Comparison of ENCODE assay signal across 10 cellular contexts in genomic region chr5:160083012-160083436, GRCh38. TPM values are rescaled to one million over a fixed set of nuclear protein-coding genes. Genes with fewer than 3 reads are reported as not detected.
DNase-seq lines count a peak whose midpoint lies in the region; ATAC-seq and TF ChIP-seq lines count a peak whose summit lies in the region.
"Had no signal": no experiment of that assay in that cellular context is flagged by ENCODE, and none has a peak within 500 bp of the region (broad histone marks: within the 10 kb centered on the region; RNA-seq: fewer than 3 reads in every experiment).

No MANE protein-coding gene starts in this region.

- H3K4me3 ChIP-seq in BJ (ENCODE audit: low read depth, low read length) (no peak overlapping the region), PC-3 (ENCODE audit: low read length) (0 out of 2 replicates have a peak overlapping the region, but pooled peaks have one; percentile 18)

- H3K27me3 Mint-ChIP-seq in nephron (ENCODE audit: low read depth) = no peaks in the 10 kb centered on the region

- BruUV-seq in PC-3 (replicated peaks; lab: Mats Ljungman, UMichigan) = no TSS peak

- no peaks in the 10 kb centered on the region for H3K9me2 ChIP-seq in PC-3 (replicated peaks; ENCODE audit: low read length)

- POLR2A ChIA-PET in BJ (lab: Charles Lee) = no interaction called here
- POLR2A ChIA-PET in PC-3 (lab: Charles Lee; ENCODE audit: unreplicated experiment) = interaction anchor here (0.6 kb wide), 1 partner anchor 471 kb away, joined by 3 read pairs; no protein-coding TSS in a partner anchor

- H3K27ac Mint-ChIP-seq in nephron = peak overlapping the region; percentile 55 to 81 (median 73)

- no peak overlapping the region for H3K9ac ChIP-seq in PC-3 (ENCODE audit: low read length)

- peak overlapping the region; percentile 6; the same call in 1 of the 2 replicates for H3K27ac ChIP-seq in PC-3 (ENCODE audit: low read length)

- H3K4me3 Mint-ChIP-seq in nephron = no peak overlapping the region

- no peaks in the 10 kb centered on the region for H3K9me3 ChIP-seq in PC-3 (ENCODE audit: low read length)

- peak overlapping the region; percentile 36 for H2AFZ ChIP-seq in PC-3 (ENCODE audit: low read length)

- ATAC-seq in PC-3 (peak; percentile 75), GM21528 (IDR thresholded peaks at IDR 0.05; ENCODE audit: low FRiP score, unreplicated experiment) (no peak), HG03442 (IDR thresholded peaks at IDR 0.05; ENCODE audit: unreplicated experiment) (no peak)

- CTCF ChIA-PET in BJ (lab: Yijun Ruan, JAX) = interaction anchor here (2.1 kb wide), 1 partner anchor 262 kb away, joined by 9 read pairs; no protein-coding TSS in a partner anchor
- CTCF ChIA-PET in PC-3 (lab: Charles Lee) = interaction anchor here (1.4 kb wide), 1 partner anchor 308 kb away, joined by 4 read pairs; no protein-coding TSS in a partner anchor

- no peaks in the 10 kb centered on the region for H3F3A ChIP-seq in PC-3 (ENCODE audit: low read length, unreplicated experiment)

- TF ChIP-seq CTCF in BJ (IDR thresholded peaks at IDR 0.05; ENCODE audit: insufficient read depth, low read depth, low read length) = no peak
- TF ChIP-seq CTCF in PC-3 (conservative IDR thresholded peaks at IDR 0.05; ENCODE audit: low read depth, low read length) = no peak
- no peak for TF ChIP-seq CTCF in nephron (IDR thresholded peaks at IDR 0.05; ENCODE audit: unreplicated experiment in 3 of 3)

- H3K4me1 ChIP-seq in PC-3 (ENCODE audit: insufficient read depth, low read length) = peaks cover 25% of the 10 kb centered on the region

- no peaks in the 10 kb centered on the region for H3K79me2 ChIP-seq in PC-3 (ENCODE audit: low read length)

- H4K20me1 ChIP-seq in PC-3 (ENCODE audit: low read length) = no peaks in the 10 kb centered on the region

- H3K9me3 Mint-ChIP-seq in nephron = no peaks in the 10 kb centered on the region

- intact Hi-C loops in PC-3 (cut with micrococcal nuclease) = loop anchor here (1.0 to 5.0 kb wide), 2 partner anchors 36 to 61 kb away; partner anchors contain the start of gene PWWP2A

- no peaks in the 10 kb centered on the region for H3K27me3 ChIP-seq in BJ (ENCODE audit: control insufficient read depth, insufficient read depth, low read length)
- H3K27me3 ChIP-seq in PC-3 (ENCODE audit: low read length) = no peaks in the 10 kb centered on the region

- peak; percentile 49 for DNase-seq in BJ (ENCODE audit: low read depth)
- peak; percentile 77 for DNase-seq in PC-3
- peak; percentile 54 to 65 for DNase-seq in dermis microvascular lymphatic vessel endothelial cell (ENCODE audit: low read depth in 2 of 2)
- no peak for DNase-seq in cortex of kidney (lab: John Stamatoyannopoulos, UW)
- no peak for DNase-seq in activated naive CD4-positive, alpha-beta T cell treated with anti-CD3 and anti-CD28 coated beads, Interleukin-2, amount 50 U/mL, for 16 hours
- DNase-seq: caudate nucleus, NCI-H2029 treated with DMSO at 0.1 percent for 48 hours had no signal

- peaks cover 13% of the 10 kb centered on the region for H3K4me1 Mint-ChIP-seq in nephron

- H3K36me3 ChIP-seq in BJ (ENCODE audit: control insufficient read depth, insufficient read depth, low read length) (no peaks in the 10 kb centered on the region), PC-3 (ENCODE audit: low read depth, low read length) (no peaks in the 10 kb centered on the region)

- peak overlapping the region; percentile 61 for H3K4me2 ChIP-seq in PC-3 (ENCODE audit: low read length)

- peaks cover 14% of the 10 kb centered on the region for H3K36me3 Mint-ChIP-seq in nephron (ENCODE audit: low read depth)

RNA-seq across cellular contexts. Expression of gene PWWP2A, which starts 36.2 kb away (rescaled TPM):
- polyA plus RNA-seq in BJ (2011; rRNA removed) = 8.7 and 10.6 TPM in 2 replicates
- 8.4 and 8.7 TPM in 2 replicates for polyA minus RNA-seq in BJ (2011; rRNA and poly(A)+ RNA removed)
- total RNA-seq in PC-3 (2014; rRNA removed) = 14.2 and 15.3 TPM in 2 replicates
- total RNA-seq in dermis microvascular lymphatic vessel endothelial cell = 9.0 and 12.1 TPM in 2 replicates

Comparison
In these comparisons a context has a peak if more than half of its experiments do, and no peak if none do; other contexts are left out.
1. DNase-seq: peak in BJ (single experiment), PC-3 (single experiment) and dermis microvascular lymphatic vessel endothelial cell (2 of 2); none in cortex of kidney (single experiment) and activated naive CD4-positive, alpha-beta T cell treated with anti-CD3 and anti-CD28 coated beads, Interleukin-2, amount 50 U/mL, for 16 hours (single experiment).